ENCODE assay signal across 21 cellular contexts in the genomic region with DNA sequence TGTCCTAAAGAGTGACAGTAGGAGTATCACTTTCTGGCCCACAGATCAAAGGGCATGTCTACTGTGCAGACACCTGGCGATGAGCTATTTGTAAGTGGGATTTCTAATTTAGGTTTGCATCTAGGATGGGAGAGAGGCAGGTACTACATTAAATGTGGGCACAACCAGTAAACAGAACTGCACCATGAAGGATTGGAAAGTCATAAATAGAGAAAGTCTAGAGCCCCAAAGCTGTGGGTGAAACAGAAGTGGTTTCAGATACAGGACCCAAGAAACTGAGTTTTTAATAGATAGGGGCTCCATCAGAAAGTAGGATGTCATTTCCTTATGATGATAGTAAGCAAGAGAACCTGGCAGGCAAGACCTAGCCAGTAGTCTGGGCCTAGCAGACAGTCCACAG.
"Had no signal": no experiment of that assay in that cellular context is flagged by ENCODE, and none has a peak within 500 bp of the region (broad histone marks: within the 10 kb centered on the region; RNA-seq: fewer than 3 reads in every experiment).

No MANE protein-coding gene starts in this region.

- H3K4me3 ChIP-seq: body of pancreas, left ventricle myocardium inferior, ovary, stomach, testis, upper lobe of left lung had no signal

- DNase-seq: activated CD4-positive, alpha-beta memory T cell treated with anti-CD3 and anti-CD28 coated beads for 36 hours; activated CD8-positive, alpha-beta memory T cell treated with anti-CD3 and anti-CD28 coated beads, Interleukin-2, amount 10 ng/mL, durations not matched to agents 7 days and 5 days; activated naive CD4-positive, alpha-beta T cell treated with anti-CD3 and anti-CD28 coated beads, Interleukin-2, amount 10 ng/mL, durations not matched to agents 7 days and 5 days; activated T-cell treated with anti-CD3 and anti-CD28 coated beads, Interleukin-2, amount 50 U/mL, for 1 hour; amniotic stem cell; body of pancreas; caudate nucleus; hippocampal formation; left ventricle myocardium inferior; naive thymus-derived CD4-positive, alpha-beta T cell; ovary; stimulated activated CD4-positive, alpha-beta T cell treated with anti-CD3 and anti-CD28 coated beads, Interleukin-12 subunit alpha, Interleukin-12 subunit beta, amount 100 ng/mL, for 4 hours; stimulated activated CD4-positive, alpha-beta T cell treated with anti-CD3 and anti-CD28 coated beads, Interleukin-2, amount 100 ng/mL, for 24 hours; stomach; testis; upper lobe of left lung had no signal

- ATAC-seq: activated CD8-positive, alpha-beta memory T cell treated with anti-CD3 and anti-CD28 coated beads, Interleukin-2, amount 10 ng/mL, durations not matched to agents 7 days and 5 days; body of pancreas; esophagus mucosa; naive thymus-derived CD4-positive, alpha-beta T cell had no signal

- H3K9me3 ChIP-seq: body of pancreas, left ventricle myocardium inferior, ovary, stomach, testis, upper lobe of left lung had no signal

- H3K4me1 ChIP-seq: left ventricle myocardium inferior, testis had no signal

- H3K27ac ChIP-seq: body of pancreas, left ventricle myocardium inferior, ovary, stomach, testis, upper lobe of left lung, VCaP had no signal

- H3K36me3 ChIP-seq: left ventricle myocardium inferior, ovary, stomach, upper lobe of left lung had no signal

- FAIRE-seq: colon, endometrium, keratinocyte had no signal
